16 cellular contexts compared by ENCODE assay signal in the genomic region with DNA sequence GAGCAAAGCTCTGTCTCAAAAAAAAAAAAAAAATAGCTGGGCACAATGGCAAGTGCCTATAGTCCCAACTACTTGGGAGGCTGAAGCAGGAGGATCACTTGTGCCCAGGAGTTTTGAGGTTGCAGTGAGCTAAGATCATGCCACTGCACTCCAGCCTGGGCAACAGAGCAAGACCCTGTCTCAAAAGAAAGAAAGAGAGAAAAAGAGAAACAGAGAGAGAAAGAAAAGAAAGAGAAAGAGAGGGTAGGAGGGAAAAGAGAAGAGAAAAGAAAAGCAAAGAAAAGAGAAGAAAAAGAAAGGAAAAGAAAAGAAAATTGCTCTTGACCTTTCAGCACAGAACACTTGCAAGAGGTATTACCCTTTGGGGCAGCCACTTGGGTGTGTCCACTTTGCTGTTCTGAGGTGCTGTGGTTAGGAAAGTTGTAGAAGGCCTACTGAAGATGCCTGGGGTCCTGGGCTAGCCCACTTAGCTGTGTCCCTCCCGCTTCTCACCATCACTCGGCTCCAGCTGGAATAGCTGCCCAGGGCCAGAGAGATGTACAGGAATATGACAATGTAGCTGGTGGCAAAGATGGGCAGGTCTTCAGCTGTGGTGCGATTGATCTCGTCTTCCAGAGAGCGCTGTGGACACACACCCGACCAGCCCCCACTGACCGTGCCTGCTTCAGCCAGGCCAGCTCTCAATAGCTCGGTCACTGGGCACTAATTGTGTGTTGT. TPM values are rescaled to one million over a fixed set of nuclear protein-coding genes. Genes with fewer than 3 reads are reported as not detected.
DNase-seq lines count a peak whose midpoint lies in the region; ATAC-seq, FAIRE-seq and TF ChIP-seq lines count a peak whose summit lies in the region.
"Had no signal": no experiment of that assay in that cellular context is flagged by ENCODE, and none has a peak within 500 bp of the region (broad histone marks: within the 10 kb centered on the region; RNA-seq: fewer than 3 reads in every experiment).

No MANE protein-coding gene starts in this region.

- H3K4me1 Mint-ChIP-seq in activated CD4-positive, alpha-beta T cell treated with anti-CD3 and anti-CD28 coated beads, Interleukin-2, amount 10 ng/mL, durations not matched to agents 24 days and 14 days: no peaks in the 10 kb centered on the region
- H3K4me1 Mint-ChIP-seq in stimulated activated effector memory CD8-positive, alpha-beta T cell treated with anti-CD3 and anti-CD28 coated beads, Interleukin-12 subunit alpha, Interleukin-12 subunit beta, amount 100 ng/mL, for 72 hours: no peaks in the 10 kb centered on the region
- H3K4me1 Mint-ChIP-seq in stimulated activated memory B cell treated with anti-CD40 and anti-IgM and Interleukin-4, amounts not matched to agents 10 μg/mL and 1 μg/mL and 100 μg/mL, for 72 hours: peaks cover 9% of the 10 kb centered on the region
- H3K4me1 Mint-ChIP-seq: CD8-positive, alpha-beta memory T cell; GM23338 had no signal

- peak overlapping the region in 1 of 2 experiments; percentile 65; a peak in 2 of 4 replicates for H3K9ac ChIP-seq in K562 (ENCODE audit: insufficient read depth in 1 of 2, low read depth in 2 of 2, low read length in 2 of 2)
- H3K9ac ChIP-seq: BLaER1 had no signal

- no peaks in the 10 kb centered on the region for H3K36me3 ChIP-seq in K562 (ENCODE audit: control insufficient read depth, insufficient read depth, low read length)
- H3K36me3 ChIP-seq: BLaER1 had no signal

- H3K4me1 ChIP-seq in K562 (replicated peaks in 1 of 2; ENCODE audit: control insufficient read depth in 2 of 2, insufficient read depth in 2 of 2, low read length in 2 of 2): peaks cover 0 to 52% of the 10 kb centered on the region in 2 experiments; a peak in 2 of 5 replicates

- no peaks in the 10 kb centered on the region for H3K27me3 Mint-ChIP-seq in activated CD4-positive, alpha-beta T cell treated with anti-CD3 and anti-CD28 coated beads, Interleukin-2, amount 10 ng/mL, durations not matched to agents 24 days and 14 days
- H3K27me3 Mint-ChIP-seq in stimulated activated memory B cell treated with anti-CD40 and anti-IgM and Interleukin-4, amounts not matched to agents 10 μg/mL and 1 μg/mL and 100 μg/mL, for 72 hours: no peaks in the 10 kb centered on the region

- no peaks in the 10 kb centered on the region for H3K36me3 Mint-ChIP-seq in activated CD4-positive, alpha-beta T cell treated with anti-CD3 and anti-CD28 coated beads, Interleukin-2, amount 10 ng/mL, durations not matched to agents 24 days and 14 days (ENCODE audit: low read depth)
- no peaks in the 10 kb centered on the region for H3K36me3 Mint-ChIP-seq in stimulated activated effector memory CD8-positive, alpha-beta T cell treated with anti-CD3 and anti-CD28 coated beads, Interleukin-12 subunit alpha, Interleukin-12 subunit beta, amount 100 ng/mL, for 72 hours
- H3K36me3 Mint-ChIP-seq in stimulated activated memory B cell treated with anti-CD40 and anti-IgM and Interleukin-4, amounts not matched to agents 10 μg/mL and 1 μg/mL and 100 μg/mL, for 72 hours: no peaks in the 10 kb centered on the region
- H3K36me3 Mint-ChIP-seq: CD8-positive, alpha-beta memory T cell had no signal

- no peak for ATAC-seq in K562
- no peak for ATAC-seq in stimulated activated effector memory CD8-positive, alpha-beta T cell treated with anti-CD3 and anti-CD28 coated beads, Interleukin-12 subunit alpha, Interleukin-12 subunit beta, amount 100 ng/mL, for 72 hours
- no peak for ATAC-seq in stimulated activated memory B cell treated with anti-CD40 and anti-IgM and Interleukin-4, amounts not matched to agents 10 μg/mL and 1 μg/mL and 100 μg/mL, for 72 hours

- no peaks in the 10 kb centered on the region for H3K9me3 ChIP-seq in K562 (replicated peaks; ENCODE audit: control insufficient read depth, insufficient read depth, low read depth, low read length)
- H3K9me3 ChIP-seq: BLaER1, Caco-2 had no signal

- H3K4me3 Mint-ChIP-seq in activated CD4-positive, alpha-beta T cell treated with anti-CD3 and anti-CD28 coated beads, Interleukin-2, amount 10 ng/mL, durations not matched to agents 24 days and 14 days: no peak overlapping the region
- H3K4me3 Mint-ChIP-seq in stimulated activated effector memory CD8-positive, alpha-beta T cell treated with anti-CD3 and anti-CD28 coated beads, Interleukin-12 subunit alpha, Interleukin-12 subunit beta, amount 100 ng/mL, for 72 hours: no peak overlapping the region
- no peak overlapping the region for H3K4me3 Mint-ChIP-seq in stimulated activated memory B cell treated with anti-CD40 and anti-IgM and Interleukin-4, amounts not matched to agents 10 μg/mL and 1 μg/mL and 100 μg/mL, for 72 hours
- H3K4me3 Mint-ChIP-seq: CD8-positive, alpha-beta memory T cell; GM23338 had no signal

- no peak for DNase-seq in activated CD4-positive, alpha-beta T cell treated with anti-CD3 and anti-CD28 coated beads, Interleukin-2, amount 10 ng/mL, durations not matched to agents 24 days and 14 days
- no peak for DNase-seq in activated CD4-positive, alpha-beta T cell treated with anti-CD3 and anti-CD28 coated beads, Interleukin-2, amount 50 U/mL, for 4 hours
- DNase-seq in GM03348 (ENCODE audit: low spot score) (peak; percentile 7), K562 (ENCODE audit: extremely low read depth in 1 of 4, low spot score in 3 of 4) (peak in 1 of 4 experiments; percentile 7), iPS-NIHi11 (ENCODE audit: low spot score) (no peak)
- DNase-seq in stimulated activated effector memory CD8-positive, alpha-beta T cell treated with anti-CD3 and anti-CD28 coated beads, Interleukin-12 subunit alpha, Interleukin-12 subunit beta, amount 100 ng/mL, for 72 hours (ENCODE audit: low spot score in 2 of 2): no peak
- DNase-seq: Caco-2; CD8-positive, alpha-beta memory T cell; GF-D8 had no signal

- H3K4me2 ChIP-seq in K562 (ENCODE audit: insufficient read depth, low read length): no peak overlapping the region
- H3K4me2 ChIP-seq: GM23338 had no signal

- WGBS in K562 (ENCODE audit: insufficient coverage, low coverage, missing lambda C conversion rate): 41% methylated on average over 6 of the region's 8 CpGs

- H3K27ac Mint-ChIP-seq in activated CD4-positive, alpha-beta T cell treated with anti-CD3 and anti-CD28 coated beads, Interleukin-2, amount 10 ng/mL, durations not matched to agents 24 days and 14 days: peak overlapping the region; percentile 17
- peak overlapping the region; percentile 8 for H3K27ac Mint-ChIP-seq in stimulated activated effector memory CD8-positive, alpha-beta T cell treated with anti-CD3 and anti-CD28 coated beads, Interleukin-12 subunit alpha, Interleukin-12 subunit beta, amount 100 ng/mL, for 72 hours
- no peak overlapping the region for H3K27ac Mint-ChIP-seq in stimulated activated memory B cell treated with anti-CD40 and anti-IgM and Interleukin-4, amounts not matched to agents 10 μg/mL and 1 μg/mL and 100 μg/mL, for 72 hours
- H3K27ac Mint-ChIP-seq: CD8-positive, alpha-beta memory T cell; GM23338 had no signal

- no peak overlapping the region for H2AFZ ChIP-seq in K562 (ENCODE audit: low read depth, low read length)

- in situ Hi-C loops in K562 (cut with MboI): no loop called here

- no peak for FAIRE-seq in K562 (lab: Jason Lieb, UNC)
- FAIRE-seq: GM12878 had no signal

- H3K79me2 ChIP-seq in K562 (ENCODE audit: control insufficient read depth, insufficient read depth, low read length): no peaks in the 10 kb centered on the region

- TF ChIP-seq EP300 in K562 (IDR thresholded peaks at IDR 0.05; ENCODE audit: low read length): no peak

- no peaks in the 10 kb centered on the region for H3K9me1 ChIP-seq in K562 (ENCODE audit: control insufficient read depth, insufficient read depth, low read length)

- no TSS peak for BruUV-seq in K562 (replicated peaks; lab: Mats Ljungman, UMichigan)

- no peak for TF ChIP-seq CTCF in K562 (IDR thresholded peaks at IDR 0.05 in 2 of 3, conservative IDR thresholded peaks at IDR 0.05 in 1 of 3; ENCODE audit: insufficient read depth in 2 of 3, low read depth in 1 of 3, low read length in 3 of 3)

- no peak overlapping the region for H3K27ac ChIP-seq in K562 (ENCODE audit: extremely low read depth, low read depth, low read length)
- H3K27ac ChIP-seq: 22Rv1, BLaER1 had no signal

- POLR2A ChIA-PET in K562 (lab: Yijun Ruan, JAX): interaction anchor here (0.7 kb wide), 2 partner anchors 39 to 501 kb away, joined by 3 read pairs; no protein-coding TSS in a partner anchor

- no peak for TF ChIP-seq POLR2A in K562 (conservative IDR thresholded peaks at IDR 0.05)

- H3K9me3 Mint-ChIP-seq in activated CD4-positive, alpha-beta T cell treated with anti-CD3 and anti-CD28 coated beads, Interleukin-2, amount 10 ng/mL, durations not matched to agents 24 days and 14 days: no peaks in the 10 kb centered on the region
- no peaks in the 10 kb centered on the region for H3K9me3 Mint-ChIP-seq in stimulated activated effector memory CD8-positive, alpha-beta T cell treated with anti-CD3 and anti-CD28 coated beads, Interleukin-12 subunit alpha, Interleukin-12 subunit beta, amount 100 ng/mL, for 72 hours
- no peaks in the 10 kb centered on the region for H3K9me3 Mint-ChIP-seq in stimulated activated memory B cell treated with anti-CD40 and anti-IgM and Interleukin-4, amounts not matched to agents 10 μg/mL and 1 μg/mL and 100 μg/mL, for 72 hours
- H3K9me3 Mint-ChIP-seq: CD8-positive, alpha-beta memory T cell; GM23338 had no signal

- no peak overlapping the region for H3K4me3 ChIP-seq in K562
- H3K4me3 ChIP-seq: BLaER1, GM12878, GM23338 had no signal

- H3K27me3 ChIP-seq in K562 (ENCODE audit: control insufficient read depth in 2 of 2, insufficient read depth in 2 of 2, low read length in 2 of 2): no peaks in the 10 kb centered on the region
- H3K27me3 ChIP-seq: BLaER1 had no signal

- intact Hi-C loops in activated CD4-positive, alpha-beta T cell treated with anti-CD3 and anti-CD28 coated beads, Interleukin-2, amount 10 ng/mL, durations not matched to agents 24 days and 14 days (cut with micrococcal nuclease): no loop called here
- intact Hi-C loops in K562 (cut with micrococcal nuclease): no loop called here

- CTCF ChIA-PET in K562 (lab: Yijun Ruan, JAX; ENCODE audit: low intra/inter-chr PET ratio): no interaction called here

- no peak for TF ChIP-seq RAD21 in K562 (CRISPR knock-in tag; conservative IDR thresholded peaks at IDR 0.05 in 1 of 2, IDR thresholded peaks at IDR 0.05 in 1 of 2)

- H4K20me1 ChIP-seq in K562 (replicated peaks; ENCODE audit: control insufficient read depth, insufficient read depth, low read length): no peaks in the 10 kb centered on the region
- H4K20me1 ChIP-seq: BLaER1 had no signal

RNA-seq across cellular contexts. Expression of a gene that starts 5.6 kb away (rescaled TPM):
- not detected in 2 replicates for total RNA-seq in activated CD4-positive, alpha-beta T cell treated with anti-CD3 and anti-CD28 coated beads, Interleukin-2, amount 10 ng/mL, durations not matched to agents 24 days and 14 days
- 0.26 and 0.81 TPM in 2 replicates for total RNA-seq in K562 (2011; cell fraction: chromatin; rRNA removed; ENCODE audit: low replicate concordance)
- 0.33 and 0.39 TPM in 2 replicates for total RNA-seq in K562 (2011; cell fraction: nucleolus; rRNA removed)
- 0.15 and 0.37 TPM in 2 replicates for total RNA-seq in K562 (2011; cell fraction: nucleoplasm; rRNA removed)
- total RNA-seq in K562 (2014; rRNA removed) (0.18 TPM in 1 of 2 replicates, not detected in the other), K562 (2014; rRNA removed; fragmentation: Illumina TruSeq; extraction: Trizol) (not detected in 2 replicates), K562 (2015; rRNA removed; fragmentation: Illumina TruSeq; extraction: Trizol) (not detected in 2 replicates), K562 (2021) (0.02 and 0.07 TPM in 2 replicates)
- polyA plus RNA-seq in K562 (2011; rRNA removed) (0.08 and 0.14 TPM in 2 replicates), K562 (2014; fragmentation: Illumina TruSeq; extraction: Trizol) (0.01 and 0.06 TPM in 2 replicates), K562 (2014; fragmentation: Nextera tagmentation; extraction: Ambion mirVana) (not detected), K562 (2014; rRNA removed) (0.07 TPM in 1 of 2 replicates, not detected in the other)
- 0.10 and 0.18 TPM in 2 replicates for polyA plus RNA-seq in K562 (2011; cell fraction: cytosol; rRNA removed)
- 0.74 and 1.1 TPM in 2 replicates for polyA plus RNA-seq in K562 (2011; cell fraction: nucleus; rRNA removed)
- 0.08 and 0.11 TPM in 2 replicates for polyA plus RNA-seq in K562 (2012)
- 0.06 and 0.11 TPM in 2 replicates for polyA minus RNA-seq in K562 (2011; rRNA and poly(A)+ RNA removed)
- polyA minus RNA-seq in K562 (2011; cell fraction: cytosol; rRNA and poly(A)+ RNA removed): not detected in 2 replicates
- polyA minus RNA-seq in K562 (2011; cell fraction: nucleus; rRNA and poly(A)+ RNA removed): 0.13 and 0.44 TPM in 2 replicates
- total RNA-seq: A673; CD8-positive, alpha-beta memory T cell; GM12878; GM23338; H7 had no signal
- polyA plus RNA-seq: CD8-positive, alpha-beta memory T cell had no signal

RNA-seq across cellular contexts. Expression of a gene that starts 38.2 kb away (rescaled TPM):
- 162 and 172 TPM in 2 replicates for total RNA-seq in activated CD4-positive, alpha-beta T cell treated with anti-CD3 and anti-CD28 coated beads, Interleukin-2, amount 10 ng/mL, durations not matched to agents 24 days and 14 days
- total RNA-seq in K562 (2011; cell fraction: chromatin; rRNA removed; ENCODE audit: low replicate concordance): 104 and 320 TPM in 2 replicates
- total RNA-seq in K562 (2011; cell fraction: nucleolus; rRNA removed): 229 and 246 TPM in 2 replicates
- 121 and 141 TPM in 2 replicates for total RNA-seq in K562 (2011; cell fraction: nucleoplasm; rRNA removed)
- 102 and 133 TPM in 2 replicates for total RNA-seq in K562 (2014; rRNA removed)
- 91.2 and 103 TPM in 2 replicates for total RNA-seq in K562 (2014; rRNA removed; fragmentation: Illumina TruSeq; extraction: Trizol)
- total RNA-seq in K562 (2015; rRNA removed; fragmentation: Illumina TruSeq; extraction: Trizol): 89.1 and 90.8 TPM in 2 replicates
- total RNA-seq in K562 (2021): 145 and 155 TPM in 2 replicates
- 110 and 120 TPM in 2 replicates for polyA plus RNA-seq in K562 (2011; rRNA removed)
- polyA plus RNA-seq in K562 (2011; cell fraction: cytosol; rRNA removed): 100 and 136 TPM in 2 replicates
- 265 and 309 TPM in 2 replicates for polyA plus RNA-seq in K562 (2011; cell fraction: nucleus; rRNA removed)
- polyA plus RNA-seq in K562 (2012): 122 and 135 TPM in 2 replicates
- 114 and 133 TPM in 2 replicates for polyA plus RNA-seq in K562 (2014; fragmentation: Illumina TruSeq; extraction: Trizol)
- polyA plus RNA-seq in K562 (2014; fragmentation: Nextera tagmentation; extraction: Ambion mirVana): 10 to 100 TPM; 33.0 to 45.2 TPM
- polyA plus RNA-seq in K562 (2014; rRNA removed): 96.7 and 109 TPM in 2 replicates
- 74.9 and 101 TPM in 2 replicates for polyA minus RNA-seq in K562 (2011; rRNA and poly(A)+ RNA removed)
- polyA minus RNA-seq in K562 (2011; cell fraction: cytosol; rRNA and poly(A)+ RNA removed): 38.9 and 72.1 TPM in 2 replicates
- polyA minus RNA-seq in K562 (2011; cell fraction: nucleus; rRNA and poly(A)+ RNA removed): 84.7 and 97.7 TPM in 2 replicates

RNA-seq across cellular contexts. Expression of a gene that starts 45.0 kb away (rescaled TPM):
- 88.8 and 92.7 TPM in 2 replicates for total RNA-seq in activated CD4-positive, alpha-beta T cell treated with anti-CD3 and anti-CD28 coated beads, Interleukin-2, amount 10 ng/mL, durations not matched to agents 24 days and 14 days
- total RNA-seq in K562 (2011; cell fraction: chromatin; rRNA removed; ENCODE audit: low replicate concordance): 63.6 and 73.8 TPM in 2 replicates
- total RNA-seq in K562 (2011; cell fraction: nucleolus; rRNA removed): 37.4 and 47.0 TPM in 2 replicates
- 50.4 and 63.1 TPM in 2 replicates for total RNA-seq in K562 (2011; cell fraction: nucleoplasm; rRNA removed)
- total RNA-seq in K562 (2014; rRNA removed) (38.9 and 44.2 TPM in 2 replicates), K562 (2014; rRNA removed; fragmentation: Illumina TruSeq; extraction: Trizol) (34.1 and 34.5 TPM in 2 replicates), K562 (2015; rRNA removed; fragmentation: Illumina TruSeq; extraction: Trizol) (32.2 and 36.5 TPM in 2 replicates), K562 (2021) (64.2 and 67.5 TPM in 2 replicates)
- polyA plus RNA-seq in K562 (2011; rRNA removed) (44.1 and 48.8 TPM in 2 replicates), K562 (2014; fragmentation: Illumina TruSeq; extraction: Trizol) (36.6 and 42.6 TPM in 2 replicates), K562 (2014; fragmentation: Nextera tagmentation; extraction: Ambion mirVana) (10 to 100 TPM; 24.8 to 51.1 TPM), K562 (2014; rRNA removed) (33.2 and 37.9 TPM in 2 replicates)
- polyA plus RNA-seq in K562 (2011; cell fraction: cytosol; rRNA removed): 31.6 and 43.3 TPM in 2 replicates
- polyA plus RNA-seq in K562 (2011; cell fraction: nucleus; rRNA removed): 40.4 and 53.9 TPM in 2 replicates
- polyA plus RNA-seq in K562 (2012): 43.7 and 44.4 TPM in 2 replicates
- polyA minus RNA-seq in K562 (2011; rRNA and poly(A)+ RNA removed): 87.8 and 95.8 TPM in 2 replicates
- polyA minus RNA-seq in K562 (2011; cell fraction: cytosol; rRNA and poly(A)+ RNA removed): 34.4 and 44.3 TPM in 2 replicates
- 27.1 and 34.5 TPM in 2 replicates for polyA minus RNA-seq in K562 (2011; cell fraction: nucleus; rRNA and poly(A)+ RNA removed)

RNA-seq across cellular contexts. Expression of a gene that starts 46.5 kb away (rescaled TPM):
- total RNA-seq in activated CD4-positive, alpha-beta T cell treated with anti-CD3 and anti-CD28 coated beads, Interleukin-2, amount 10 ng/mL, durations not matched to agents 24 days and 14 days: 78.4 and 80.2 TPM in 2 replicates
- total RNA-seq in K562 (2011; cell fraction: chromatin; rRNA removed; ENCODE audit: low replicate concordance): 87.6 and 130 TPM in 2 replicates
- 122 and 140 TPM in 2 replicates for total RNA-seq in K562 (2011; cell fraction: nucleolus; rRNA removed)
- 150 and 206 TPM in 2 replicates for total RNA-seq in K562 (2011; cell fraction: nucleoplasm; rRNA removed)
- total RNA-seq in K562 (2014; rRNA removed): 40.0 and 53.8 TPM in 2 replicates
- total RNA-seq in K562 (2014; rRNA removed; fragmentation: Illumina TruSeq; extraction: Trizol): 40.6 and 42.1 TPM in 2 replicates
- total RNA-seq in K562 (2015; rRNA removed; fragmentation: Illumina TruSeq; extraction: Trizol): 43.8 and 44.3 TPM in 2 replicates
- total RNA-seq in K562 (2021): 44.5 and 44.6 TPM in 2 replicates
- 64.0 and 75.5 TPM in 2 replicates for polyA plus RNA-seq in K562 (2011; rRNA removed)
- polyA plus RNA-seq in K562 (2011; cell fraction: cytosol; rRNA removed): 83.9 and 104 TPM in 2 replicates
- 84.1 and 90.2 TPM in 2 replicates for polyA plus RNA-seq in K562 (2011; cell fraction: nucleus; rRNA removed)
- 39.4 and 67.4 TPM in 2 replicates for polyA plus RNA-seq in K562 (2012)
- 40.5 and 44.2 TPM in 2 replicates for polyA plus RNA-seq in K562 (2014; fragmentation: Illumina TruSeq; extraction: Trizol)
- 10 to 100 TPM; 20.3 to 23.1 TPM for polyA plus RNA-seq in K562 (2014; fragmentation: Nextera tagmentation; extraction: Ambion mirVana)
- polyA plus RNA-seq in K562 (2014; rRNA removed): 55.3 and 56.4 TPM in 2 replicates
- 49.9 and 50.1 TPM in 2 replicates for polyA minus RNA-seq in K562 (2011; rRNA and poly(A)+ RNA removed)
- polyA minus RNA-seq in K562 (2011; cell fraction: cytosol; rRNA and poly(A)+ RNA removed): 32.8 and 44.1 TPM in 2 replicates
- 32.0 and 44.2 TPM in 2 replicates for polyA minus RNA-seq in K562 (2011; cell fraction: nucleus; rRNA and poly(A)+ RNA removed)
